ENCODE assay signal across 26 cellular contexts in the genomic region with DNA sequence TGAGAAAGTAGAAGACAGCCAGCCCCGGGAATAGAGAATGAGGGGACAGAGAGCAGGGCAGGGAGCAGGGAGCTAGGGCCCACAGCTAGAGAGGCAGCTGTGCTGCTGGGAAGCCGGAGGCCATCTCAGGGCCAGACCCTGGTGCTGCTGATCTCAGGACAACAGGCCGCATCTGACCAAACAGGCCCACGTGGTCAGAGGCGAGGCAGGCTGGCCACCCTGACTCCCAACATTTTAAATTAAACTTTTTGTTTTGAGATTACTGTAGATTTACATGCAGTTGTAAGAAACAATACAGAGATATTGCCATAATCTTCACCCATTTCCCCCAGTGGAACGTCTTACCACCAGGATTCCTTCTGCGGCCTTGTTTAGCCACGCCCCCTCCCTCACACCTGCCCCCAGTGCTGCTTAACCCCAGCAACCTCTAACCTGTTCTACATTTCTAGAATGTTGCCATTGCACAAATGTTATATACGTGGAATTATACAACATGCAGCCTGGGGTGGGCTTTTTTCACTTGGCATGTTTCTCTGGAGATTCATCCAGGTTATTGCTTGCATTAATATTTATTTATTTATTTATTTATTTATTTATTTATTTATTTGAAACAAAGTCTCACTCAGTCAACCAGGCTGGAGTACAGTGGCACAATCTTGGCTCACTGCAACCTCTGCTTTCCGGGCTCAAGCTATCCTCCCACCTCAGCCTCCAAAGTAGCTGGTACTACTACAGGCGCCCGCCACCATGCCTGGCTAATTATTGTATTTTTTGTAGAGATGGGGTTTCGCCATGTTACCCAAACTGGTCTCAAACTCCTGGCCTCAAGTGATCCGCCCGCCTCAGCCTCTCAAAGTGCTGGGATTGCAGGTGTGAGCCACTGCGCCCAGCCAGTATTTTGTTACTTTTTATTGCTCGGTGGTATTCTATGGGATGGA. TPM values are rescaled to one million over a fixed set of nuclear protein-coding genes. Genes with fewer than 3 reads are reported as not detected.
DNase-seq lines count a peak whose midpoint lies in the region; ATAC-seq, FAIRE-seq and TF ChIP-seq lines count a peak whose summit lies in the region.
"Had no signal": no experiment of that assay in that cellular context is flagged by ENCODE, and none has a peak within 500 bp of the region (broad histone marks: within the 10 kb centered on the region; RNA-seq: fewer than 3 reads in every experiment).

No MANE protein-coding gene starts in this region.

- H3K79me2 ChIP-seq in mammary epithelial cell (ENCODE audit: insufficient read depth, low read length): no peaks in the 10 kb centered on the region

- TF ChIP-seq CTCF in spleen (IDR thresholded peaks at IDR 0.05 in 8 of 11, conservative IDR thresholded peaks at IDR 0.05 in 3 of 11) (no peak), mammary epithelial cell (conservative IDR thresholded peaks at IDR 0.05 in 1 of 2, IDR thresholded peaks at IDR 0.05 in 1 of 2; ENCODE audit: extremely low read depth in 1 of 2, insufficient read depth in 1 of 2, low read depth in 1 of 2, low read length in 2 of 2) (no peak)

- intact Hi-C loops in spleen (cut with DNase I; ENCODE audit: low total_unique reads): loop anchor here (10.0 kb wide), 1 partner anchor 47 kb away; a partner anchor contains a TSS
- intact Hi-C loops in mammary epithelial cell (cut with micrococcal nuclease): no loop called here

- no peak for ATAC-seq in HG03469 (IDR thresholded peaks at IDR 0.05; ENCODE audit: unreplicated experiment)

- peak; percentile 33 for DNase-seq in activated effector memory CD4-positive, alpha-beta T cell treated with anti-CD3 and anti-CD28 coated beads, Interleukin-2, amount 50 U/mL, for 16 hours
- DNase-seq in activated effector memory CD4-positive, alpha-beta T cell treated with Interleukin-2 at 50 U/mL for 16 hours: no peak
- DNase-seq in Jurkat, Clone E6-1 (ENCODE audit: low read depth, low spot score): peak; percentile 70
- peak; percentile 22 for DNase-seq in ecto neural progenitor cell (ENCODE audit: low spot score)
- peak; percentile 66 for DNase-seq in spleen
- DNase-seq in mammary epithelial cell: no peak
- DNase-seq in RCC 7860 (ENCODE audit: low spot score): no peak
- DNase-seq: ACHN; activated CD4-positive, alpha-beta T cell treated with anti-CD3 and anti-CD28 coated beads, Interleukin-2, amount 50 U/mL, for 1 hour; DMS79; MV-4-11; NCI-H1694; NCI-H2171 treated with DMSO at 0.1 percent for 48 hours; NCI-H69; SK-N-SH; small intestine; WERI-Rb-1 had no signal

- H4K20me1 ChIP-seq in mammary epithelial cell (ENCODE audit: insufficient read depth, low read length): no peaks in the 10 kb centered on the region

- CTCF ChIA-PET in mammary epithelial cell (lab: Charles Lee; ENCODE audit: low non-redundant PET): no interaction called here

- peaks cover 0 to 4% (median 0%) of the 10 kb centered on the region in 8 donors for H3K9me3 ChIP-seq in spleen
- H3K9me3 ChIP-seq in mammary epithelial cell (replicated peaks; ENCODE audit: insufficient read depth, low read length): no peaks in the 10 kb centered on the region
- H3K9me3 ChIP-seq: breast epithelium, SK-N-SH had no signal

- 88 to 90% (median 89%) methylated on average over 17 of the region's 17 CpGs for WGBS in spleen, 5 donors
- 84% methylated on average over 10 of the region's 17 CpGs for WGBS in mammary epithelial cell (ENCODE audit: low coverage, missing lambda C conversion rate)

- FAIRE-seq in RCC 7860 (lab: Jason Lieb, UNC): no peak
- FAIRE-seq: H1, small intestine had no signal

- TF ChIP-seq POLR2A in spleen (IDR thresholded peaks at IDR 0.05): no peak

- H3K4me3 ChIP-seq in Jurkat, Clone E6-1 (ENCODE audit: low read length): peak overlapping the region; percentile 43
- H3K4me3 ChIP-seq in spleen (no peak overlapping the region), mammary epithelial cell (replicated peaks in 1 of 3; ENCODE audit: insufficient read depth in 1 of 3, low read depth in 2 of 3, low read length in 3 of 3) (no peak overlapping the region)
- H3K4me3 ChIP-seq: breast epithelium, lung had no signal

- H3K27ac ChIP-seq in spleen (no peak overlapping the region), mammary epithelial cell (ENCODE audit: insufficient read depth, low read depth, low read length) (no peak overlapping the region)
- H3K27ac ChIP-seq: breast epithelium, KMS-11, RWPE1, WERI-Rb-1 had no signal

- H3K9ac ChIP-seq in mammary epithelial cell (ENCODE audit: insufficient read depth, low read length): no peak overlapping the region
- H3K9ac ChIP-seq: KMS-11, SK-N-SH had no signal

- H3K27me3 ChIP-seq in spleen (replicated peaks in 1 of 7): no peaks in the 10 kb centered on the region
- no peaks in the 10 kb centered on the region for H3K27me3 ChIP-seq in mammary epithelial cell (ENCODE audit: insufficient read depth, low read length)
- H3K27me3 ChIP-seq: breast epithelium had no signal

- no TSS peak for BruUV-seq in mammary epithelial cell (replicated peaks; lab: Mats Ljungman, UMichigan)

- no peak overlapping the region for H3K4me2 ChIP-seq in mammary epithelial cell (ENCODE audit: insufficient read depth, low read depth, low read length)
- H3K4me2 ChIP-seq: KMS-11, SK-N-SH had no signal

- dilution Hi-C loops in mammary epithelial cell (cut with HindIII; ENCODE audit: low sequenced_read_pairs): no loop called here

- in situ Hi-C loops in mammary epithelial cell (cut with MboI; ENCODE audit: low sequenced_read_pairs in 2 of 2): no loop called here

- H3K4me1 ChIP-seq in spleen (no peaks in the 10 kb centered on the region), mammary epithelial cell (ENCODE audit: insufficient read depth, low read length) (no peaks in the 10 kb centered on the region)
- H3K4me1 ChIP-seq: breast epithelium had no signal

- no peak overlapping the region for H2AFZ ChIP-seq in mammary epithelial cell (ENCODE audit: low read depth, low read length)

- H3K36me3 ChIP-seq in spleen (no peaks in the 10 kb centered on the region), mammary epithelial cell (ENCODE audit: insufficient read depth, low read length) (no peaks in the 10 kb centered on the region)
- H3K36me3 ChIP-seq: breast epithelium, WERI-Rb-1 had no signal

RNA-seq across cellular contexts. Expression of a gene that starts 48.6 kb away (rescaled TPM):
- 0.95 TPM for polyA plus RNA-seq in Jurkat, Clone E6-1 (2012; ENCODE audit: insufficient read depth, insufficient read length)
- total RNA-seq in spleen (under 1 TPM in 3 of 7 donors, not detected in 4; 0.22 to 0.79 (median 0.23) TPM), mammary epithelial cell (not detected)
- polyA plus RNA-seq in spleen (1 to 10 TPM in 1 of 3 donors, under 1 TPM in 2; 0.09 to 1.9 (median 0.26) TPM), mammary epithelial cell (not detected)
- not detected for polyA minus RNA-seq in mammary epithelial cell
- total RNA-seq: breast epithelium, H1, HT1080 had no signal
- polyA plus RNA-seq: BJ, keratinocyte had no signal

Comparison
In these comparisons a context has a peak if more than half of its experiments do, and no peak if none do; other contexts are left out.
1. DNase-seq: peak in activated effector memory CD4-positive, alpha-beta T cell treated with anti-CD3 and anti-CD28 coated beads, Interleukin-2, amount 50 U/mL, for 16 hours (single experiment), Jurkat, Clone E6-1 (single experiment), ecto neural progenitor cell (single experiment) and spleen (single experiment); none in activated effector memory CD4-positive, alpha-beta T cell treated with Interleukin-2 at 50 U/mL for 16 hours (single experiment), mammary epithelial cell (single experiment) and RCC 7860 (single experiment).